22 cellular contexts compared by ENCODE assay signal in the genomic region with DNA sequence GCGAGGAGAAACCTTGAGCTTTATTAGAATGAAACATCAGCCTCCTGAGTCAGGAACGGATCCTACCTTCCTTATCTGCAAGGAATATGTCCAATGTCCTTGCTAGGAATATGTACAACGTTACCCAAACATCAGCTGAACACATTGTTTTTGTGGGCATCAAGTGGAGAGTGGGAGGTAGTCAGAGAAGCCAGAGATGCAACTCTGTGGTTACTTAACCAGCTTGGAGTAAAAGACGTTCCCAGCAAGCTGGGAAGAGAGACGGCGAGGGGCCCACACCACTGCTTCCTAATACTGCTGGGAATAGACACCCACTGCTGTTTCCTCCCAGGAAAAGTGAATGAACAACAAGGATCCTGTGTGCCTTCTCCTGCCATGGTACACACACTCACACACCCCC.
"Had no signal": no experiment of that assay in that cellular context is flagged by ENCODE, and none has a peak within 500 bp of the region (broad histone marks: within the 10 kb centered on the region; RNA-seq: fewer than 3 reads in every experiment).

No MANE protein-coding gene starts in this region.

- ATAC-seq: activated CD4-positive, CD25-positive, alpha-beta regulatory T cell treated with anti-CD3 and anti-CD28 coated beads, Interleukin-2, amount 50 U/mL, for 24 hours; activated T-cell treated with anti-CD3 and anti-CD28 coated beads, Interleukin-2, amount 50 U/mL, for 72 hours; body of pancreas; heart left ventricle; upper lobe of right lung had no signal

- H2AFZ ChIP-seq: neural progenitor cell had no signal

- H3K4me2 ChIP-seq: neural progenitor cell had no signal

- H3K27me3 ChIP-seq: body of pancreas, esophagus squamous epithelium, neural progenitor cell, ovary, upper lobe of right lung had no signal

- H3K36me3 ChIP-seq: esophagus squamous epithelium, heart left ventricle, neural progenitor cell, ovary, prostate gland, upper lobe of right lung had no signal

- H3K4me1 ChIP-seq: body of pancreas, esophagus squamous epithelium, prostate gland, upper lobe of right lung had no signal

- H3K4me3 ChIP-seq: body of pancreas, dorsolateral prefrontal cortex, esophagus squamous epithelium, heart left ventricle, neural progenitor cell, ovary, prostate gland, upper lobe of right lung had no signal

- H3K27ac ChIP-seq: body of pancreas, dorsolateral prefrontal cortex, esophagus squamous epithelium, heart left ventricle, neural progenitor cell, ovary, prostate gland, upper lobe of right lung, VCaP had no signal

- H3K9ac ChIP-seq: neural progenitor cell had no signal

- H3K9me3 ChIP-seq: body of pancreas, esophagus squamous epithelium, heart left ventricle, ovary, prostate gland, upper lobe of right lung had no signal

- DNase-seq: activated CD4-positive, alpha-beta memory T cell treated with anti-CD3 and anti-CD28 coated beads, Interleukin-2, amount 10 ng/mL, durations not matched to agents 7 days and 5 days; activated CD4-positive, alpha-beta T cell treated with anti-CD3 and anti-CD28 coated beads, Interleukin-2, amount 10 ng/mL, durations not matched to agents 24 days and 14 days; activated effector memory CD4-positive, alpha-beta T cell treated with Interleukin-2 at 50 U/mL for 16 hours; activated naive CD4-positive, alpha-beta T cell treated with anti-CD3 and anti-CD28 coated beads for 36 hours; activated naive CD8-positive, alpha-beta T cell treated with anti-CD3 and anti-CD28 coated beads, Interleukin-2, amount 10 ng/mL, durations not matched to agents 7 days and 5 days; activated T-cell treated with anti-CD3 and anti-CD28 coated beads, Interleukin-2, amount 50 U/mL, for 72 hours; amygdala; body of pancreas; caudate nucleus; dorsolateral prefrontal cortex; esophagus squamous epithelium; heart left ventricle; islet precursor cell; left cardiac atrium; ovary; stimulated activated CD4-positive, alpha-beta T cell treated with anti-CD3 and anti-CD28 coated beads, Interleukin-4, amount 100 ng/mL, for 24 hours; stimulated activated naive CD4-positive, alpha-beta T cell treated with Interleukin-2 at 50 U/mL for 16 hours; upper lobe of right lung had no signal
